In the genomic region with DNA sequence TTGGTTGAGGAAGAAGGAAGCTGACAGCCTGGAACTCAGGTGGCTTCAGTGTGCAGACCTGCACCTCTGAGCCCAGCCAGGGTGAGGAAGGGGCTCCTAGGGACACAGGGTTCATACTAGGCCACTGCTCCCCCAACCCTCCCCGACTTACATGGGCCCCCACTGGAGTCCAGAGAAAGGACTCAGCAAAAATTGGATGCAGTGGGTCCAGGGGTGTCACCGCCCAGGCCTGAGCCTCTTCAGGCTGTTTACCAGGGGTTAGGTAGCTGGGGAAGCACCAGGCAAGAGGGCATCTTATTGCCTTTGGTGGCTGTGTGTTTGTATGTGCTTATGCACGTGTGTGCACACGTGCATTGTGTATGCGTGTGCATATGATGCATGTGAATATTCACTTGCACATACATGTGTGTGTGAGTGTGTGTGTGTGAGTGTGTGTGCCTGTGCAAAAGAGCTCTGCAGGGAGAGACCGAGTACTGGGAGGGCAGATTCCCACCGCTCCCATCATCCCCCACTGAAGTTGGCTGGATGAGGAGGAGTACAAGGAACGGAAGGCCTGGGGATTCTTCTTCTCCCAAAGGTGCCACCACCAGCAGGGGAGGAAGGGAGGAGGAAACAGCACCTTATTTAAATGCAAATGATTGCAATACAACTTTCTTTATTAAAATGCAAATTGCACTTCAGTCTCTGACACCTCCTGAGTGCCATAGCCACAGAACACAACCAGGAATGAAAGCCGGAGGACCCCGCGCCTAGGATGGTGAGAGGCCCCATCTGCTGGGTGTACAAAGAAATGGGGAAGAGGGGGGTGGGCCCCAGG, we compare ENCODE assay signal across 1 cellular context.
TF ChIP-seq lines count a peak whose summit lies in the region.

No MANE protein-coding gene starts in this region.

TF ChIP-seq in GM23338, 12 proteins besides CTCF, POLR2A, EP300 and RAD21 (continued from another document):
- TF ChIP-seq, protein P1, sequence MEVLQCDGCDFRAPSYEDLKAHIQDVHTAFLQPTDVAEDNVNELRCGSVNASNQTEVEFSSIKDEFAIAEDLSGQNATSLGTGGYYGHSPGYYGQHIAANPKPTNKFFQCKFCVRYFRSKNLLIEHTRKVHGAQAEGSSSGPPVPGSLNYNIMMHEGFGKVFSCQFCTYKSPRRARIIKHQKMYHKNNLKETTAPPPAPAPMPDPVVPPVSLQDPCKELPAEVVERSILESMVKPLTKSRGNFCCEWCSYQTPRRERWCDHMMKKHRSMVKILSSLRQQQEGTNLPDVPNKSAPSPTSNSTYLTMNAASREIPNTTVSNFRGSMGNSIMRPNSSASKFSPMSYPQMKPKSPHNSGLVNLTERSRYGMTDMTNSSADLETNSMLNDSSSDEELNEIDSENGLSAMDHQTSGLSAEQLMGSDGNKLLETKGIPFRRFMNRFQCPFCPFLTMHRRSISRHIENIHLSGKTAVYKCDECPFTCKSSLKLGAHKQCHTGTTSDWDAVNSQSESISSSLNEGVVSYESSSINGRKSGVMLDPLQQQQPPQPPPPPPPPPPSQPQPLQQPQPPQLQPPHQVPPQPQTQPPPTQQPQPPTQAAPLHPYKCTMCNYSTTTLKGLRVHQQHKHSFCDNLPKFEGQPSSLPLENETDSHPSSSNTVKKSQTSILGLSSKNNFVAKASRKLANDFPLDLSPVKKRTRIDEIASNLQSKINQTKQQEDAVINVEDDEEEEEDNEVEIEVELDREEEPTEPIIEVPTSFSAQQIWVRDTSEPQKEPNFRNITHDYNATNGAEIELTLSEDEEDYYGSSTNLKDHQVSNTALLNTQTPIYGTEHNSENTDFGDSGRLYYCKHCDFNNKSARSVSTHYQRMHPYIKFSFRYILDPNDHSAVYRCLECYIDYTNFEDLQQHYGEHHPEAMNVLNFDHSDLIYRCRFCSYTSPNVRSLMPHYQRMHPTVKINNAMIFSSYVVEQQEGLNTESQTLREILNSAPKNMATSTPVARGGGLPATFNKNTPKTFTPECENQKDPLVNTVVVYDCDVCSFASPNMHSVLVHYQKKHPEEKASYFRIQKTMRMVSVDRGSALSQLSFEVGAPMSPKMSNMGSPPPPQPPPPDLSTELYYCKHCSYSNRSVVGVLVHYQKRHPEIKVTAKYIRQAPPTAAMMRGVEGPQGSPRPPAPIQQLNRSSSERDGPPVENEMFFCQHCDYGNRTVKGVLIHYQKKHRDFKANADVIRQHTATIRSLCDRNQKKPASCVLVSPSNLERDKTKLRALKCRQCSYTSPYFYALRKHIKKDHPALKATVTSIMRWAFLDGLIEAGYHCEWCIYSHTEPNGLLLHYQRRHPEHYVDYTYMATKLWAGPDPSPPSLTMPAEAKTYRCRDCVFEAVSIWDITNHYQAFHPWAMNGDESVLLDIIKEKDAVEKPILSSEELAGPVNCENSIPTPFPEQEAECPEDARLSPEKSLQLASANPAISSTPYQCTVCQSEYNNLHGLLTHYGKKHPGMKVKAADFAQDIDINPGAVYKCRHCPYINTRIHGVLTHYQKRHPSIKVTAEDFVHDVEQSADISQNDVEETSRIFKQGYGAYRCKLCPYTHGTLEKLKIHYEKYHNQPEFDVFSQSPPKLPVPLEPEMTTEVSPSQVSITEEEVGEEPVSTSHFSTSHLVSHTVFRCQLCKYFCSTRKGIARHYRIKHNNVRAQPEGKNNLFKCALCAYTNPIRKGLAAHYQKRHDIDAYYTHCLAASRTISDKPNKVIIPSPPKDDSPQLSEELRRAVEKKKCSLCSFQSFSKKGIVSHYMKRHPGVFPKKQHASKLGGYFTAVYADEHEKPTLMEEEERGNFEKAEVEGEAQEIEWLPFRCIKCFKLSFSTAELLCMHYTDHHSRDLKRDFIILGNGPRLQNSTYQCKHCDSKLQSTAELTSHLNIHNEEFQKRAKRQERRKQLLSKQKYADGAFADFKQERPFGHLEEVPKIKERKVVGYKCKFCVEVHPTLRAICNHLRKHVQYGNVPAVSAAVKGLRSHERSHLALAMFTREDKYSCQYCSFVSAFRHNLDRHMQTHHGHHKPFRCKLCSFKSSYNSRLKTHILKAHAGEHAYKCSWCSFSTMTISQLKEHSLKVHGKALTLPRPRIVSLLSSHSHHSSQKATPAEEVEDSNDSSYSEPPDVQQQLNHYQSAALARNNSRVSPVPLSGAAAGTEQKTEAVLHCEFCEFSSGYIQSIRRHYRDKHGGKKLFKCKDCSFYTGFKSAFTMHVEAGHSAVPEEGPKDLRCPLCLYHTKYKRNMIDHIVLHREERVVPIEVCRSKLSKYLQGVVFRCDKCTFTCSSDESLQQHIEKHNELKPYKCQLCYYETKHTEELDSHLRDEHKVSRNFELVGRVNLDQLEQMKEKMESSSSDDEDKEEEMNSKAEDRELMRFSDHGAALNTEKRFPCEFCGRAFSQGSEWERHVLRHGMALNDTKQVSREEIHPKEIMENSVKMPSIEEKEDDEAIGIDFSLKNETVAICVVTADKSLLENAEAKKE (CRISPR knock-in tag; IDR thresholded peaks at IDR 0.05): no peak
- TF ChIP-seq CREB1 (CRISPR knock-in tag; IDR thresholded peaks at IDR 0.05; ENCODE audit: low read depth) (no peak), POLR2AphosphoS5 (IDR thresholded peaks at IDR 0.05; ENCODE audit: low read depth) (no peak), ZNF331 (CRISPR knock-in tag; IDR thresholded peaks at IDR 0.05; ENCODE audit: low read depth) (no peak), EZH2phosphoT487 (IDR thresholded peaks at IDR 0.05; ENCODE audit: unreplicated experiment) (no peak), STAT1 (IDR thresholded peaks at IDR 0.05; ENCODE audit: unreplicated experiment) (no peak)
